In genomic region chr16:57663917-57664661, GRCh38 we compare ENCODE assay signal across 25 cellular contexts. TPM values are rescaled to one million over a fixed set of nuclear protein-coding genes. Genes with fewer than 3 reads are reported as not detected.
DNase-seq lines count a peak whose midpoint lies in the region; ATAC-seq and TF ChIP-seq lines count a peak whose summit lies in the region.
"Had no signal": no experiment of that assay in that cellular context is flagged by ENCODE, and none has a peak within 500 bp of the region (broad histone marks: within the 10 kb centered on the region; RNA-seq: fewer than 3 reads in every experiment).

No MANE protein-coding gene starts in this region.

- no peak overlapping the region for H3K27ac ChIP-seq in PC-3 (ENCODE audit: low read length)
- H3K27ac ChIP-seq in spleen = peak overlapping the region in 2 of 8 donors; percentile 90 to 95
- peak overlapping the region in 1 of 2 donors; percentile 48 for H3K27ac ChIP-seq in left lung

- no peak overlapping the region for H3K9ac ChIP-seq in PC-3 (ENCODE audit: low read length)

- no peak overlapping the region for H2AFZ ChIP-seq in PC-3 (ENCODE audit: low read length)

- H3K4me2 ChIP-seq in PC-3 (ENCODE audit: low read length) = no peak overlapping the region

- no peaks in the 10 kb centered on the region for H3K9me3 Mint-ChIP-seq in activated naive CD8-positive, alpha-beta T cell treated with anti-CD3 and anti-CD28 coated beads, Interleukin-2, amount 10 ng/mL, durations not matched to agents 7 days and 5 days
- no peaks in the 10 kb centered on the region for H3K9me3 Mint-ChIP-seq in activated naive CD8-positive, alpha-beta T cell treated with anti-CD3 and anti-CD28 coated beads, Interleukin-2, amount 50 U/mL, for 24 hours
- H3K9me3 Mint-ChIP-seq: activated CD4-positive, alpha-beta memory T cell treated with anti-CD3 and anti-CD28 coated beads for 36 hours; activated naive CD4-positive, alpha-beta T cell treated with anti-CD3 and anti-CD28 coated beads, Interleukin-2, amount 10 ng/mL, durations not matched to agents 7 days and 5 days; CD4-positive, alpha-beta T cell had no signal

- no peaks in the 10 kb centered on the region for H3K36me3 Mint-ChIP-seq in activated naive CD8-positive, alpha-beta T cell treated with anti-CD3 and anti-CD28 coated beads, Interleukin-2, amount 10 ng/mL, durations not matched to agents 7 days and 5 days
- H3K36me3 Mint-ChIP-seq in activated naive CD8-positive, alpha-beta T cell treated with anti-CD3 and anti-CD28 coated beads, Interleukin-2, amount 50 U/mL, for 24 hours (ENCODE audit: low read depth) = no peaks in the 10 kb centered on the region
- H3K36me3 Mint-ChIP-seq: activated CD4-positive, alpha-beta memory T cell treated with anti-CD3 and anti-CD28 coated beads for 36 hours; activated naive CD4-positive, alpha-beta T cell treated with anti-CD3 and anti-CD28 coated beads, Interleukin-2, amount 10 ng/mL, durations not matched to agents 7 days and 5 days had no signal

- ATAC-seq in activated naive CD8-positive, alpha-beta T cell treated with anti-CD3 and anti-CD28 coated beads, Interleukin-2, amount 10 ng/mL, durations not matched to agents 7 days and 5 days (ENCODE audit: low read depth) = no peak
- no peak for ATAC-seq in activated naive CD8-positive, alpha-beta T cell treated with anti-CD3 and anti-CD28 coated beads, Interleukin-2, amount 50 U/mL, for 24 hours
- ATAC-seq in PC-3 = no peak
- no peak for ATAC-seq in left lung
- ATAC-seq in HG03520 (IDR thresholded peaks at IDR 0.05; ENCODE audit: unreplicated experiment) = no peak
- ATAC-seq: T-helper 17 cell had no signal

- BruUV-seq in PC-3 (replicated peaks; lab: Mats Ljungman, UMichigan) = TSS peak; percentile 41

- TF ChIP-seq CTCF in PC-3 (conservative IDR thresholded peaks at IDR 0.05; ENCODE audit: low read depth, low read length) (no peak), spleen (IDR thresholded peaks at IDR 0.05 in 8 of 11, conservative IDR thresholded peaks at IDR 0.05 in 3 of 11) (no peak), left lung (IDR thresholded peaks at IDR 0.05) (no peak)

- CTCF ChIA-PET in PC-3 (lab: Charles Lee) = no interaction called here

- DNase-seq in activated naive CD8-positive, alpha-beta T cell treated with anti-CD3 and anti-CD28 coated beads, Interleukin-2, amount 10 ng/mL, durations not matched to agents 7 days and 5 days = no peak
- no peak for DNase-seq in activated naive CD8-positive, alpha-beta T cell treated with anti-CD3 and anti-CD28 coated beads, Interleukin-2, amount 50 U/mL, for 24 hours
- DNase-seq in PC-3 (no peak), iPS-NIHi7 (ENCODE audit: extremely low spot score) (peak; percentile 38), spleen (peak; percentile 68), left lung (no peak)
- DNase-seq in activated naive CD4-positive, alpha-beta T cell (lab: John Stamatoyannopoulos, UW) = no peak
- DNase-seq: activated CD4-positive, alpha-beta memory T cell treated with anti-CD3 and anti-CD28 coated beads for 36 hours; activated naive CD4-positive, alpha-beta T cell treated with anti-CD3 and anti-CD28 coated beads, Interleukin-2, amount 10 ng/mL, durations not matched to agents 7 days and 5 days; activated T-cell treated with anti-CD3 and anti-CD28 coated beads, Interleukin-2, amount 50 U/mL, for 1 hour; CD4-positive, alpha-beta T cell; DMS53; GOT3; NCI-H1436 treated with DMSO at 0.1 percent for 48 hours; NCI-H2171 treated with DMSO at 0.1 percent for 48 hours; NCI-H69; SHP77 treated with DMSO at 0.1 percent for 48 hours; stimulated activated CD8-positive, alpha-beta memory T cell treated with anti-CD3 and anti-CD28 coated beads, Interleukin-4, amount 100 ng/mL, for 48 hours; T-helper 17 cell had no signal

- H3K4me1 ChIP-seq in PC-3 (ENCODE audit: insufficient read depth, low read length) (no peaks in the 10 kb centered on the region), spleen (peaks cover 0 to 37% (median 4%) of the 10 kb centered on the region in 6 donors), left lung (peaks cover 0 to 24% of the 10 kb centered on the region in 2 donors)

- WGBS in spleen, 5 donors = 82 to 89% (median 85%) methylated on average over 14 to 15 of the region's 15 CpGs

- intact Hi-C loops in PC-3 (cut with micrococcal nuclease) (no loop called here), spleen (cut with DNase I; ENCODE audit: low total_unique reads) (no loop called here), left lung (cut with DNase I) (no loop called here)

- H3F3A ChIP-seq in PC-3 (ENCODE audit: low read length, unreplicated experiment) = no peaks in the 10 kb centered on the region

- H3K27me3 ChIP-seq in PC-3 (ENCODE audit: low read length) (no peaks in the 10 kb centered on the region), spleen (replicated peaks in 1 of 7) (peaks cover 0 to 17% (median 0%) of the 10 kb centered on the region in 7 donors), left lung (peaks cover 0 to 6% of the 10 kb centered on the region in 2 donors)

- H3K4me3 ChIP-seq in PC-3 (ENCODE audit: low read length) (no peak overlapping the region), spleen (no peak overlapping the region), left lung (no peak overlapping the region)

- H3K36me3 ChIP-seq in PC-3 (ENCODE audit: low read depth, low read length) (no peaks in the 10 kb centered on the region), spleen (peaks cover 0 to 25% (median 0%) of the 10 kb centered on the region in 6 donors), left lung (peaks cover 0 to 49% of the 10 kb centered on the region in 2 donors)

- POLR2A ChIA-PET in activated naive CD8-positive, alpha-beta T cell treated with anti-CD3 and anti-CD28 coated beads, Interleukin-2, amount 10 ng/mL, durations not matched to agents 7 days and 5 days (lab: Charles Lee) = no interaction called here
- POLR2A ChIA-PET in PC-3 (lab: Charles Lee; ENCODE audit: unreplicated experiment) = no interaction called here

- no peaks in the 10 kb centered on the region for H3K4me1 Mint-ChIP-seq in activated naive CD8-positive, alpha-beta T cell treated with anti-CD3 and anti-CD28 coated beads, Interleukin-2, amount 10 ng/mL, durations not matched to agents 7 days and 5 days
- no peaks in the 10 kb centered on the region for H3K4me1 Mint-ChIP-seq in activated naive CD8-positive, alpha-beta T cell treated with anti-CD3 and anti-CD28 coated beads, Interleukin-2, amount 50 U/mL, for 24 hours
- H3K4me1 Mint-ChIP-seq: activated naive CD4-positive, alpha-beta T cell treated with anti-CD3 and anti-CD28 coated beads, Interleukin-2, amount 10 ng/mL, durations not matched to agents 7 days and 5 days had no signal

- no peak overlapping the region for H3K4me3 Mint-ChIP-seq in activated naive CD8-positive, alpha-beta T cell treated with anti-CD3 and anti-CD28 coated beads, Interleukin-2, amount 10 ng/mL, durations not matched to agents 7 days and 5 days
- no peak overlapping the region for H3K4me3 Mint-ChIP-seq in activated naive CD8-positive, alpha-beta T cell treated with anti-CD3 and anti-CD28 coated beads, Interleukin-2, amount 50 U/mL, for 24 hours
- H3K4me3 Mint-ChIP-seq: activated CD4-positive, alpha-beta memory T cell treated with anti-CD3 and anti-CD28 coated beads for 36 hours; activated naive CD4-positive, alpha-beta T cell treated with anti-CD3 and anti-CD28 coated beads, Interleukin-2, amount 10 ng/mL, durations not matched to agents 7 days and 5 days; CD4-positive, alpha-beta T cell; T-helper 17 cell had no signal

- no peaks in the 10 kb centered on the region for H4K20me1 ChIP-seq in PC-3 (ENCODE audit: low read length)

- TF ChIP-seq POLR2A in spleen (IDR thresholded peaks at IDR 0.05) = no peak

- peak overlapping the region; percentile 34 for H3K27ac Mint-ChIP-seq in activated naive CD8-positive, alpha-beta T cell treated with anti-CD3 and anti-CD28 coated beads, Interleukin-2, amount 10 ng/mL, durations not matched to agents 7 days and 5 days
- H3K27ac Mint-ChIP-seq in activated naive CD8-positive, alpha-beta T cell treated with anti-CD3 and anti-CD28 coated beads, Interleukin-2, amount 50 U/mL, for 24 hours = no peak overlapping the region
- H3K27ac Mint-ChIP-seq: activated CD4-positive, alpha-beta memory T cell treated with anti-CD3 and anti-CD28 coated beads for 36 hours; activated naive CD4-positive, alpha-beta T cell treated with anti-CD3 and anti-CD28 coated beads, Interleukin-2, amount 10 ng/mL, durations not matched to agents 7 days and 5 days; CD4-positive, alpha-beta T cell; T-helper 17 cell had no signal

- no peaks in the 10 kb centered on the region for H3K79me2 ChIP-seq in PC-3 (ENCODE audit: low read length)

- no peaks in the 10 kb centered on the region for H3K9me2 ChIP-seq in PC-3 (replicated peaks; ENCODE audit: low read length)

- H3K9me3 ChIP-seq in PC-3 (ENCODE audit: low read length) (no peaks in the 10 kb centered on the region), spleen (no peaks in the 10 kb centered on the region), left lung (no peaks in the 10 kb centered on the region)

- H3K27me3 Mint-ChIP-seq in activated naive CD8-positive, alpha-beta T cell treated with anti-CD3 and anti-CD28 coated beads, Interleukin-2, amount 10 ng/mL, durations not matched to agents 7 days and 5 days = no peaks in the 10 kb centered on the region
- H3K27me3 Mint-ChIP-seq in activated naive CD8-positive, alpha-beta T cell treated with anti-CD3 and anti-CD28 coated beads, Interleukin-2, amount 50 U/mL, for 24 hours = no peaks in the 10 kb centered on the region
- H3K27me3 Mint-ChIP-seq: activated CD4-positive, alpha-beta memory T cell treated with anti-CD3 and anti-CD28 coated beads for 36 hours; CD4-positive, alpha-beta T cell had no signal

RNA-seq across cellular contexts. Expression of gene ADGRG3, which starts 4.0 kb away (rescaled TPM):
- not detected for total RNA-seq in activated naive CD8-positive, alpha-beta T cell treated with anti-CD3 and anti-CD28 coated beads, Interleukin-2, amount 10 ng/mL, durations not matched to agents 7 days and 5 days
- total RNA-seq in PC-3 (2014; rRNA removed) (not detected in 2 replicates), spleen (100 to 1,000 TPM in 2 of 7 donors, 10 to 100 TPM in 5; 16.6 to 116 (median 34.2) TPM), left lung (10 to 100 TPM in 1 of 2 donors, 1 to 10 TPM in 1; 1.1 to 29.8 TPM)
- polyA plus RNA-seq in spleen = 10 to 100 TPM in 1 of 3 donors, 1 to 10 TPM in 2; 2.5 to 15.3 (median 8.5) TPM
- total RNA-seq: A673; activated CD4-positive, alpha-beta memory T cell treated with anti-CD3 and anti-CD28 coated beads for 36 hours; astrocyte; MCF 10A; myocyte had no signal

RNA-seq across cellular contexts. Expression of gene DRC7, which starts 30.5 kb away (rescaled TPM):
- total RNA-seq in activated naive CD8-positive, alpha-beta T cell treated with anti-CD3 and anti-CD28 coated beads, Interleukin-2, amount 10 ng/mL, durations not matched to agents 7 days and 5 days = under 1 TPM in 1 of 2 experiments, not detected in 1; 0.17 TPM
- total RNA-seq in PC-3 (2014; rRNA removed) (not detected in 2 replicates), spleen (1 to 10 TPM in 1 of 7 donors, under 1 TPM in 2, not detected in 4; 0.20 to 2.1 (median 0.60) TPM), left lung (1 to 10 TPM in 1 of 2 donors, under 1 TPM in 1; 0.52 to 3.8 TPM)
- polyA plus RNA-seq in spleen = under 1 TPM; 0.03 to 0.11 (median 0.06) TPM
- total RNA-seq: A673; activated CD4-positive, alpha-beta memory T cell treated with anti-CD3 and anti-CD28 coated beads for 36 hours; astrocyte; CD4-positive, alpha-beta T cell; MCF 10A; myocyte; posterior vena cava had no signal

RNA-seq across cellular contexts. Expression of gene ADGRG1, which starts 35.7 kb away (rescaled TPM):
- total RNA-seq in activated naive CD8-positive, alpha-beta T cell treated with anti-CD3 and anti-CD28 coated beads, Interleukin-2, amount 10 ng/mL, durations not matched to agents 7 days and 5 days = 1 to 10 TPM; 4.3 to 5.6 TPM
- total RNA-seq in PC-3 (2014; rRNA removed) = 33.7 and 41.5 TPM in 2 replicates
- 10 to 100 TPM in 4 of 7 donors, 1 to 10 TPM in 3; 6.9 to 23.7 (median 10.5) TPM for total RNA-seq in spleen
- 1 to 10 TPM; 1.0 to 2.7 (median 1.2) TPM for polyA plus RNA-seq in spleen
- 10 to 100 TPM; 53.2 to 78.4 TPM for total RNA-seq in left lung

Comparison
In these comparisons a context has a peak if more than half of its experiments do, and no peak if none do; other contexts are left out.
1. DNase-seq: peak in iPS-NIHi7 (single experiment) and spleen (single experiment); none in activated naive CD8-positive, alpha-beta T cell treated with anti-CD3 and anti-CD28 coated beads, Interleukin-2, amount 10 ng/mL, durations not matched to agents 7 days and 5 days (single experiment), activated naive CD8-positive, alpha-beta T cell treated with anti-CD3 and anti-CD28 coated beads, Interleukin-2, amount 50 U/mL, for 24 hours (single experiment), PC-3 (single experiment), activated naive CD4-positive, alpha-beta T cell (0 of 4) and left lung (0 of 2).